Comparison of ENCODE assay signal across 10 cellular contexts in the genomic region with DNA sequence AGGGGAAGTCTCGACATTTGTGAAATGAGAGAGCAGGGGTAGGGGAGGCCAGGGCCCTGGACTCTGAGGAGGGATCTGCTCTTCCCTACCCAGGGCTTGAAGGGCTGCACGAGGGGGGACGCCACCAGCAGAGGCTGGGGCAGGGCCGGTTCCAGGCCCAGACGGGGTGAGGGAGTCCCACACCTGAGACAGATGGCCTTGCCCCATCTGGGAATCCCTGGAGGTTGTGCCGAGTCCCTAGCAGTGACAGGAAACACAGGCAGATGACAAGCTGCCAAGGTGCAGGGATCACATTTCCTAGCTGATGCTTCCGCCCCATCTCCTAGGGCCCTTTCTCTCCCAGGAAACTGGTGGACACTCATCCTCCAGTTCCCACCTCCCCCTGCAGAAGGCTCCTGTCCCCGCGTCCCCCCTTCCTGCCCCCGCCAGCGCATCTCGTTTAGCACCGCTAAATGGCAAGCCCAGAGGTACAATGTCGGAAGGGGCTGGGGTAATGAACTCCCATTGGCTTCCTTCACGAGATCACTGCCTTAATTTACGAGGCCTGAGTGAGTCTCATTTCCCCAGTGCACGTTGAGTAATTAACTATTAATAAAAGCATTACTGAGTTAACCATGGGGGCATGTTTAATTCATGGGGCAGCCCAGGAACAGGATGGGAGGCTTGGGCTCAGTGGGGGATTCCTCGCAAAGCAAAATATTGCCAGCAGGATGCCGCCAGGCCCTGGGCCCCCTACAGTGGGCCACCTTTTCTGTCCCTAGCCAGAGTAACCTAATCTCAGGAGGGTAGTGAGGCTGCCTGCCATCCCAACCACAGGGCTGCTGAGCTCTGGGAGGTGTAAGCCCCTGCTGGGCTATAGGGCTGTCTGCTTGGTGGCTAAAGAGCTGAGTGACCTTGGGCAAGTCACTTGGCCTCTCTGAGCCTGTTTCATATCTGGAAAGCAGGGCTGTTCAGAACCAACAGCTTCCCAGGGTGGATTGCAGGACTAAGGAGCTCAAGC. TPM values are rescaled to one million over a fixed set of nuclear protein-coding genes. Genes with fewer than 3 reads are reported as not detected.
DNase-seq lines count a peak whose midpoint lies in the region; ATAC-seq and TF ChIP-seq lines count a peak whose summit lies in the region.
"Had no signal": no experiment of that assay in that cellular context is flagged by ENCODE, and none has a peak within 500 bp of the region (broad histone marks: within the 10 kb centered on the region; RNA-seq: fewer than 3 reads in every experiment).

No MANE protein-coding gene starts in this region.

- no peaks in the 10 kb centered on the region for H3K9me3 Mint-ChIP-seq in effector memory CD8-positive, alpha-beta T cell

- H3K27ac ChIP-seq in gastrocnemius medialis = peak overlapping the region; percentile 49 to 81 (median 78)

- intact Hi-C loops in gastrocnemius medialis (cut with DNase I; ENCODE audit: low total_unique reads) = loop anchor here (1.0 to 10.0 kb wide), 2 partner anchors 10 to 129 kb away; no protein-coding TSS in a partner anchor

- no peak for TF ChIP-seq CTCF in gastrocnemius medialis (IDR thresholded peaks at IDR 0.05 in 4 of 5, conservative IDR thresholded peaks at IDR 0.05 in 1 of 5)

- in situ Hi-C loops in gastrocnemius medialis (cut with MboI; ENCODE audit: low sequenced_read_pairs in 4 of 4) = loop anchor here in 2 of 4 donors (10.0 to 25.0 kb wide), 2 partner anchors 206 to 209 kb away; no protein-coding TSS in a partner anchor

- H3K9me3 ChIP-seq in gastrocnemius medialis = no peaks in the 10 kb centered on the region

- H3K27me3 ChIP-seq in gastrocnemius medialis = peaks cover 25 to 34% (median 31%) of the 10 kb centered on the region in 3 donors

- H3K36me3 Mint-ChIP-seq in effector memory CD8-positive, alpha-beta T cell (ENCODE audit: insufficient read depth) = no peaks in the 10 kb centered on the region

- no peaks in the 10 kb centered on the region for H3K36me3 ChIP-seq in gastrocnemius medialis

- peak overlapping the region; percentile 58 to 61 for H3K4me3 Mint-ChIP-seq in effector memory CD8-positive, alpha-beta T cell

- no peak for ATAC-seq in effector memory CD8-positive, alpha-beta T cell (replicated peaks)
- peak; percentile 74 to 77 for ATAC-seq in gastrocnemius medialis

- peaks cover 18 to 21% of the 10 kb centered on the region in 2 donors for H3K4me1 Mint-ChIP-seq in effector memory CD8-positive, alpha-beta T cell (ENCODE audit: low read depth in 2 of 2)

- H3K4me1 ChIP-seq in gastrocnemius medialis = peaks cover 8 to 9% of the 10 kb centered on the region in 2 donors

- peaks cover 12 to 41% of the 10 kb centered on the region in 2 donors for H3K27me3 Mint-ChIP-seq in effector memory CD8-positive, alpha-beta T cell

- H3K4me3 ChIP-seq in gastrocnemius medialis = peak overlapping the region in 3 of 4 donors; percentile 11 to 28 (median 26)

- peak; percentile 7 for DNase-seq in SIG-M5 treated with dmso at 0.1 percent for 504 hours (lab: John Stamatoyannopoulos, UW; ENCODE audit: unreplicated experiment)
- no peak for DNase-seq in SIG-M5 (lab: John Stamatoyannopoulos, UW)
- peak; percentile 44 for DNase-seq in NCI-H1694 (lab: John Stamatoyannopoulos, UW)
- no peak for DNase-seq in effector memory CD8-positive, alpha-beta T cell
- peak; percentile 54 to 55 for DNase-seq in gastrocnemius medialis
- DNase-seq in iPS-NIHi7 (ENCODE audit: extremely low spot score) = no peak
- no peak for DNase-seq in SHP77 treated with DMSO at 0.1 percent for 48 hours (lab: John Stamatoyannopoulos, UW)
- no peak for DNase-seq in NCI-H526 (lab: John Stamatoyannopoulos, UW)
- DNase-seq: stimulated activated CD8-positive, alpha-beta memory T cell treated with anti-CD3 and anti-CD28 coated beads, Interleukin-4, amount 100 ng/mL, for 48 hours had no signal

- no peak for TF ChIP-seq POLR2A in gastrocnemius medialis (IDR thresholded peaks at IDR 0.05)

- H3K27ac Mint-ChIP-seq in effector memory CD8-positive, alpha-beta T cell = peak overlapping the region in 1 of 2 donors; percentile 46

RNA-seq across cellular contexts. Expression of a gene that starts 35.4 kb away (rescaled TPM):
- total RNA-seq in gastrocnemius medialis = 1 to 10 TPM in 1 of 4 donors, under 1 TPM in 3; 0.26 to 1.2 (median 0.35) TPM
- total RNA-seq: T-helper 1 cell treated with Interleukin-12 subunit alpha and Interleukin-12 subunit beta and Interleukin-4 antibody, amounts not matched to agents 30 ng/mL and 1 ng/mL, for 36 hours had no signal

Comparison
In these comparisons a context has a peak if more than half of its experiments do, and no peak if none do; other contexts are left out.
1. DNase-seq: peak in SIG-M5 treated with dmso at 0.1 percent for 504 hours (single experiment), NCI-H1694 (single experiment) and gastrocnemius medialis (2 of 2); none in SIG-M5 (single experiment), effector memory CD8-positive, alpha-beta T cell (0 of 3), iPS-NIHi7 (single experiment), SHP77 treated with DMSO at 0.1 percent for 48 hours (single experiment) and NCI-H526 (0 of 2).